In the genomic region with DNA sequence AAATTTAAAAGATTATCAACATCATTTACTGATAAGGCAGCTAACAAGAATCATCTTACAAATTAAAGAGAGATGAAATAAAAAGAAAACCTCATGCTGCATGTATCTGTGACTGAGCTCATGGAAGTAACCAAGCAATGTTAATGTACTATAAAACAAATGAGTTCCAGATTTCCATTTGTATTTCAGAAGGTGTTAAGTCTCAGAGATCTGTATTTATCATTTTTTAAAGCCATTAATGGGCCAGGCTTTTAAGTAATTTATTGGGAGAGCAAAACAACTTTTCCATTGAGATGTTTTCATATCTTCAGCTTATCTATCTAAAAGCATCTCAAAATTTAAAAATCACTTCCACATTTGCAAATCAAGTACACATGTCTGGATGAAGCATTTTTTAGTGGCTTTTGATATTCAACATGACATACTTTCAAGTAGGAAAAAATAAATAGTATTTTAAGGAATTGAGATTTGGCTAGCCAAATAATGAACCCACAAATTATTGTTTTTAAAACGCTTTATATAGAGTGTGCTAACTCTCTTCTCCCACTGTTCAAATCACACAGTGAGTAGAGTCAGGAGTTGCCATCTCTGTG, we compare ENCODE assay signal across 24 cellular contexts. TPM values are rescaled to one million over a fixed set of nuclear protein-coding genes. Genes with fewer than 3 reads are reported as not detected.
"Had no signal": no experiment of that assay in that cellular context is flagged by ENCODE, and none has a peak within 500 bp of the region (broad histone marks: within the 10 kb centered on the region; RNA-seq: fewer than 3 reads in every experiment).

No MANE protein-coding gene starts in this region.

- H3K4me1 Mint-ChIP-seq: T-cell had no signal

- H3K27ac ChIP-seq: RWPE1, SJCRH30 had no signal

- ATAC-seq: Panc1, PC-3, T-cell had no signal

- H3K27me3 ChIP-seq: MG63, SJCRH30 had no signal

- DNase-seq: Karpas-422, KBM-7, MG63, NCI-H1092 treated with DMSO at 0.1 percent for 48 hours, NCI-H1436, NCI-H187, NCI-H2029, NCI-H2081 treated with DMSO at 0.1 percent for 48 hours, NCI-H2171, NCI-H226, NCI-H446, NCI-H510A, NCI-H524 treated with DMSO at 0.1 percent for 48 hours, NCI-H69, NCI-H774, PC-3, SHP77, SJCRH30, SW 1271, T-cell had no signal

- H3K4me3 Mint-ChIP-seq: T-cell had no signal

- H3K4me3 ChIP-seq: MG63, SJCRH30 had no signal

- H3K36me3 ChIP-seq: MG63, SJCRH30 had no signal

- H3K36me3 Mint-ChIP-seq: T-cell had no signal

- H3K9me3 ChIP-seq: MG63, SJCRH30 had no signal

- H3K27ac Mint-ChIP-seq: T-cell had no signal

- H3K27me3 Mint-ChIP-seq: T-cell had no signal

RNA-seq across cellular contexts. Expression of gene BBOX1, which starts 17.9 kb away (rescaled TPM):
- total RNA-seq: HT-29, OCI-LY7, PC-3, SJCRH30, T-cell had no signal

RNA-seq across cellular contexts. Expression of gene FIBIN, which starts 28.8 kb away (rescaled TPM):
- total RNA-seq: HT-29, OCI-LY7, PC-3, T-cell had no signal
